ENCODE assay signal across 8 cellular contexts in genomic region chr3:88032245-88032644, GRCh38. TPM values are rescaled to one million over a fixed set of nuclear protein-coding genes. Genes with fewer than 3 reads are reported as not detected.
DNase-seq lines count a peak whose midpoint lies in the region; ATAC-seq and TF ChIP-seq lines count a peak whose summit lies in the region.

No MANE protein-coding gene starts in this region.

- POLR2A ChIA-PET in Panc1 (lab: Charles Lee), result no interaction called here

- in situ Hi-C loops in Panc1 (cut with HindIII; ENCODE audit: low pct_unique_long_range_greater_than_20kb, low sequenced_read_pairs), result no loop called here

- peaks cover 2% of the 10 kb centered on the region for H3K27me3 Mint-ChIP-seq in activated CD8-positive, alpha-beta memory T cell treated with anti-CD3 and anti-CD28 coated beads, Interleukin-2, amount 10 ng/mL, durations not matched to agents 7 days and 5 days

- peaks cover 1% of the 10 kb centered on the region for H3K36me3 Mint-ChIP-seq in activated CD8-positive, alpha-beta memory T cell treated with anti-CD3 and anti-CD28 coated beads, Interleukin-2, amount 10 ng/mL, durations not matched to agents 7 days and 5 days

- peak overlapping the region; percentile 74 for H3K27ac ChIP-seq in Panc1 (ENCODE audit: low read length)
- peak overlapping the region; percentile 66 for H3K27ac ChIP-seq in thymus (ENCODE audit: low read depth)

- H3K4me3 ChIP-seq in Panc1 (ENCODE audit: low read depth in 2 of 2, low read length in 2 of 2), result peak overlapping the region; percentile 37 to 65
- H3K4me3 ChIP-seq in foreskin fibroblast (ENCODE audit: low read depth in 1 of 2, low read length in 2 of 2), result peak overlapping the region; percentile 42 to 55
- H3K4me3 ChIP-seq in thymus (ENCODE audit: low read length), result peak overlapping the region; percentile 43

- CTCF ChIA-PET in activated CD8-positive, alpha-beta memory T cell treated with anti-CD3 and anti-CD28 coated beads, Interleukin-2, amount 10 ng/mL, durations not matched to agents 7 days and 5 days (lab: Charles Lee), result interaction anchor here (1.5 to 2.4 kb wide), 3 partner anchors 26 to 118 kb away, joined by 4 to 10 read pairs (median 8); partner anchors contain the start of genes C3orf38, CGGBP1 and ZNF654
- CTCF ChIA-PET in Panc1 (lab: Charles Lee), result no interaction called here

- H3K36me3 ChIP-seq in Panc1 (ENCODE audit: control insufficient read depth, insufficient read depth, low read length) (no peaks in the 10 kb centered on the region), thymus (ENCODE audit: control insufficient read depth, insufficient read depth) (no peaks in the 10 kb centered on the region)

- H3K4me3 Mint-ChIP-seq in activated CD8-positive, alpha-beta memory T cell treated with anti-CD3 and anti-CD28 coated beads, Interleukin-2, amount 10 ng/mL, durations not matched to agents 7 days and 5 days, result peak overlapping the region; percentile 81

- H3K4me1 Mint-ChIP-seq in activated CD8-positive, alpha-beta memory T cell treated with anti-CD3 and anti-CD28 coated beads, Interleukin-2, amount 10 ng/mL, durations not matched to agents 7 days and 5 days, result peaks cover 30% of the 10 kb centered on the region

- no peaks in the 10 kb centered on the region for H3K9me3 Mint-ChIP-seq in activated CD8-positive, alpha-beta memory T cell treated with anti-CD3 and anti-CD28 coated beads, Interleukin-2, amount 10 ng/mL, durations not matched to agents 7 days and 5 days (ENCODE audit: low read depth)

- intact Hi-C loops in Panc1 (cut with micrococcal nuclease; ENCODE audit: unreplicated experiment), result no loop called here

- no TSS peak for BruUV-seq in Panc1 (replicated peaks; lab: Mats Ljungman, UMichigan)

- H3K27ac Mint-ChIP-seq in activated CD8-positive, alpha-beta memory T cell treated with anti-CD3 and anti-CD28 coated beads, Interleukin-2, amount 10 ng/mL, durations not matched to agents 7 days and 5 days, result peak overlapping the region; percentile 83

- WGBS in thymus, result 42% methylated on average over 2 of the region's 2 CpGs

- no peak for DNase-seq in activated CD8-positive, alpha-beta memory T cell treated with anti-CD3 and anti-CD28 coated beads, Interleukin-2, amount 10 ng/mL, durations not matched to agents 7 days and 5 days
- no peak for DNase-seq in activated CD8-positive, alpha-beta memory T cell treated with anti-CD3 and anti-CD28 coated beads for 24 hours
- DNase-seq in Panc1 (ENCODE audit: low read depth, low spot score) (no peak), foreskin fibroblast (peak in 1 of 2 donors; percentile 28), NCI-H1417 (lab: John Stamatoyannopoulos, UW) (no peak)

- H3K27me3 ChIP-seq in Panc1 (ENCODE audit: control insufficient read depth, insufficient read depth, low read length) (no peaks in the 10 kb centered on the region), thymus (ENCODE audit: control insufficient read depth, insufficient read depth) (no peaks in the 10 kb centered on the region)

- ATAC-seq in activated CD8-positive, alpha-beta memory T cell treated with anti-CD3 and anti-CD28 coated beads, Interleukin-2, amount 10 ng/mL, durations not matched to agents 7 days and 5 days, result no peak
- ATAC-seq in Panc1 (no peak; the same call in 1 of the 2 replicates), HG03521 (IDR thresholded peaks at IDR 0.05; ENCODE audit: unreplicated experiment) (no peak), HG03565 (IDR thresholded peaks at IDR 0.05; ENCODE audit: unreplicated experiment) (no peak)

- TF ChIP-seq CTCF in Panc1 (IDR thresholded peaks at IDR 0.05) (no peak), foreskin fibroblast (IDR thresholded peaks at IDR 0.05; ENCODE audit: low read depth, low read length) (no peak)

- H3K9me3 ChIP-seq in Panc1 (ENCODE audit: control insufficient read depth, insufficient read depth, low read depth, low read length) (no peaks in the 10 kb centered on the region), thymus (ENCODE audit: control insufficient read depth) (no peaks in the 10 kb centered on the region)

- no peaks in the 10 kb centered on the region for H3K4me1 ChIP-seq in Panc1 (ENCODE audit: control insufficient read depth, insufficient read depth, low read length)
- H3K4me1 ChIP-seq in thymus (ENCODE audit: control insufficient read depth, insufficient read depth, low read length), result no peaks in the 10 kb centered on the region

RNA-seq across cellular contexts. Expression of gene CGGBP1, which starts 26.6 kb away (rescaled TPM):
- total RNA-seq in activated CD8-positive, alpha-beta memory T cell treated with anti-CD3 and anti-CD28 coated beads, Interleukin-2, amount 10 ng/mL, durations not matched to agents 7 days and 5 days, result 10 to 100 TPM; 96.1 to 98.9 TPM
- 47.2 TPM for total RNA-seq in Panc1 (2021; ENCODE audit: unreplicated experiment)
- 26.4 TPM for polyA plus RNA-seq in Panc1 (2012; ENCODE audit: insufficient read length)
- polyA plus RNA-seq in thymus, result 121 TPM

RNA-seq across cellular contexts. Expression of gene ZNF654, which starts 26.8 kb away (rescaled TPM):
- total RNA-seq in activated CD8-positive, alpha-beta memory T cell treated with anti-CD3 and anti-CD28 coated beads, Interleukin-2, amount 10 ng/mL, durations not matched to agents 7 days and 5 days, result 10 to 100 TPM; 18.5 to 22.0 TPM
- total RNA-seq in Panc1 (2021; ENCODE audit: unreplicated experiment), result 10.0 TPM
- 2.7 TPM for polyA plus RNA-seq in Panc1 (2012; ENCODE audit: insufficient read length)
- polyA plus RNA-seq in thymus, result 9.5 TPM
